Comparison of ENCODE assay signal across 1 cellular context in the genomic region with DNA sequence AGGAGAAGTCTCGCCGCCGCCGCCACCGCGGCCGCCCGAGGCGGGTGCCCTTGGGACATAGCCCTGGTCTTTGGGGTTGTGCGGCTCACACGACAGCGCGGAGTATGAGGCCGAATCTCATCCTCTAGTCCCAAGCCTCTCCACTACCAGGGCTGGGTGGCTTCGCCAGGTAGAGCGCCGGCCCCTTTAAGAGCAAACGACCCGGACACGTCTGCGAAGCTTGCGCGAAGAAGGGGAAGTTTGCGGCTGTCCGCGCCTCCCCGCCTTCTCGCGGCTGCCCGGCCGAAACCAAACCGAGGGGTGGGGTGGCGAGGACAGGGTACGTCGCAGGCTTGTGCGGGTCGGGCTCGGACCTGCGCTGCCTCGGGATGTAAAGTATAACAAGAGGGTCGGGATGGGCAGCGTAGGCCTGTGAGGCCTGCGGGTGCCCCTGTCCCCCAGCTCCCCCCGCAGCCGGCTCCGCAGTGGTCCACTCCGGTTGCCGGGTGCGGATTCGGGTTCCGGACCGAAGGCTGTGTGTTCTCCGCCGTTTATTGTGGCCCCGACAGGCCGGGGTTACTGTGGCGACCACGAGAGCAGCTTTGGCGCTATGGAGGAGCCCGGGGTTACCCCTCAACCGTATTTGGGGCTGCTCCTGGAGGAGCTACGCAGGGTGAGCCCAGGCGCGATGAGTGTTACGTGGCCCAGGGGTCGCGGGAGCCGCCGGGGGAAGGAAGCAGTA.
TF ChIP-seq lines count a peak whose summit lies in the region.

No MANE protein-coding gene starts in this region.

TF ChIP-seq in K562, 482 proteins besides CTCF, POLR2A, EP300 and RAD21 (continued from another document and continues in another):
- no peak for TF ChIP-seq ZNF551 (CRISPR knock-in tag; IDR thresholded peaks at IDR 0.05)
- TF ChIP-seq ZBTB1 (CRISPR knock-in tag; IDR thresholded peaks at IDR 0.05; ENCODE audit: borderline replicate concordance, low read depth): peak; percentile 69; the same call in 1 of the 2 replicates
- no peak for TF ChIP-seq RBBP5 (IDR thresholded peaks at IDR 0.05; ENCODE audit: borderline replicate concordance, insufficient read depth, low read length, poor library complexity, severe bottlenecking)
- TF ChIP-seq CXXC5 (CRISPR knock-in tag; IDR thresholded peaks at IDR 0.05): peak; percentile 77
- TF ChIP-seq ZFP36 (IDR thresholded peaks at IDR 0.05; ENCODE audit: low read depth, low read length, partially characterized antibody): peak; percentile 21
- peak; percentile 64 for TF ChIP-seq ASH1L (IDR thresholded peaks at IDR 0.05; ENCODE audit: borderline replicate concordance, low read depth, partially characterized antibody)
- TF ChIP-seq L3MBTL2 (IDR thresholded peaks at IDR 0.05): no peak
- no peak for TF ChIP-seq POLR2AphosphoS2 (IDR thresholded peaks at IDR 0.05; ENCODE audit: low read length)
- TF ChIP-seq SUPT5H (IDR thresholded peaks at IDR 0.05): peak; percentile 57; the same call in 1 of the 2 replicates
- peak; percentile 3 for TF ChIP-seq CCNT2 (IDR thresholded peaks at IDR 0.05; ENCODE audit: borderline replicate concordance, extremely low read depth, insufficient read length, low read depth, low read length)
- TF ChIP-seq, protein P1, sequence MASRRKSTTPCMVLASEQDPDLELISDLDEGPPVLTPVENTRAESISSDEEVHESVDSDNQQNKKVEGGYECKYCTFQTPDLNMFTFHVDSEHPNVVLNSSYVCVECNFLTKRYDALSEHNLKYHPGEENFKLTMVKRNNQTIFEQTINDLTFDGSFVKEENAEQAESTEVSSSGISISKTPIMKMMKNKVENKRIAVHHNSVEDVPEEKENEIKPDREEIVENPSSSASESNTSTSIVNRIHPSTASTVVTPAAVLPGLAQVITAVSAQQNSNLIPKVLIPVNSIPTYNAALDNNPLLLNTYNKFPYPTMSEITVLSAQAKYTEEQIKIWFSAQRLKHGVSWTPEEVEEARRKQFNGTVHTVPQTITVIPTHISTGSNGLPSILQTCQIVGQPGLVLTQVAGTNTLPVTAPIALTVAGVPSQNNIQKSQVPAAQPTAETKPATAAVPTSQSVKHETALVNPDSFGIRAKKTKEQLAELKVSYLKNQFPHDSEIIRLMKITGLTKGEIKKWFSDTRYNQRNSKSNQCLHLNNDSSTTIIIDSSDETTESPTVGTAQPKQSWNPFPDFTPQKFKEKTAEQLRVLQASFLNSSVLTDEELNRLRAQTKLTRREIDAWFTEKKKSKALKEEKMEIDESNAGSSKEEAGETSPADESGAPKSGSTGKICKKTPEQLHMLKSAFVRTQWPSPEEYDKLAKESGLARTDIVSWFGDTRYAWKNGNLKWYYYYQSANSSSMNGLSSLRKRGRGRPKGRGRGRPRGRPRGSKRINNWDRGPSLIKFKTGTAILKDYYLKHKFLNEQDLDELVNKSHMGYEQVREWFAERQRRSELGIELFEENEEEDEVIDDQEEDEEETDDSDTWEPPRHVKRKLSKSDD (conservative IDR thresholded peaks at IDR 0.05; ENCODE audit: low read length): no peak
- no peak for TF ChIP-seq ZBTB17 (CRISPR knock-in tag; IDR thresholded peaks at IDR 0.05)
- TF ChIP-seq NFATC3 (IDR thresholded peaks at IDR 0.05): no peak
- TF ChIP-seq MEF2A (IDR thresholded peaks at IDR 0.05; ENCODE audit: control insufficient read depth, low read depth, low read length): no peak
- peak; percentile 35 for TF ChIP-seq TAF1 (IDR thresholded peaks at IDR 0.05; ENCODE audit: control insufficient read depth, extremely low read depth, insufficient read depth, low read length, severe bottlenecking)
- no peak for TF ChIP-seq JUNB (CRISPR knock-in tag; conservative IDR thresholded peaks at IDR 0.05)
- TF ChIP-seq, protein P2, sequence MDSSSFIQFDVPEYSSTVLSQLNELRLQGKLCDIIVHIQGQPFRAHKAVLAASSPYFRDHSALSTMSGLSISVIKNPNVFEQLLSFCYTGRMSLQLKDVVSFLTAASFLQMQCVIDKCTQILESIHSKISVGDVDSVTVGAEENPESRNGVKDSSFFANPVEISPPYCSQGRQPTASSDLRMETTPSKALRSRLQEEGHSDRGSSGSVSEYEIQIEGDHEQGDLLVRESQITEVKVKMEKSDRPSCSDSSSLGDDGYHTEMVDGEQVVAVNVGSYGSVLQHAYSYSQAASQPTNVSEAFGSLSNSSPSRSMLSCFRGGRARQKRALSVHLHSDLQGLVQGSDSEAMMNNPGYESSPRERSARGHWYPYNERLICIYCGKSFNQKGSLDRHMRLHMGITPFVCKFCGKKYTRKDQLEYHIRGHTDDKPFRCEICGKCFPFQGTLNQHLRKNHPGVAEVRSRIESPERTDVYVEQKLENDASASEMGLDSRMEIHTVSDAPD (CRISPR knock-in tag; IDR thresholded peaks at IDR 0.05): no peak
- TF ChIP-seq, protein P3, sequence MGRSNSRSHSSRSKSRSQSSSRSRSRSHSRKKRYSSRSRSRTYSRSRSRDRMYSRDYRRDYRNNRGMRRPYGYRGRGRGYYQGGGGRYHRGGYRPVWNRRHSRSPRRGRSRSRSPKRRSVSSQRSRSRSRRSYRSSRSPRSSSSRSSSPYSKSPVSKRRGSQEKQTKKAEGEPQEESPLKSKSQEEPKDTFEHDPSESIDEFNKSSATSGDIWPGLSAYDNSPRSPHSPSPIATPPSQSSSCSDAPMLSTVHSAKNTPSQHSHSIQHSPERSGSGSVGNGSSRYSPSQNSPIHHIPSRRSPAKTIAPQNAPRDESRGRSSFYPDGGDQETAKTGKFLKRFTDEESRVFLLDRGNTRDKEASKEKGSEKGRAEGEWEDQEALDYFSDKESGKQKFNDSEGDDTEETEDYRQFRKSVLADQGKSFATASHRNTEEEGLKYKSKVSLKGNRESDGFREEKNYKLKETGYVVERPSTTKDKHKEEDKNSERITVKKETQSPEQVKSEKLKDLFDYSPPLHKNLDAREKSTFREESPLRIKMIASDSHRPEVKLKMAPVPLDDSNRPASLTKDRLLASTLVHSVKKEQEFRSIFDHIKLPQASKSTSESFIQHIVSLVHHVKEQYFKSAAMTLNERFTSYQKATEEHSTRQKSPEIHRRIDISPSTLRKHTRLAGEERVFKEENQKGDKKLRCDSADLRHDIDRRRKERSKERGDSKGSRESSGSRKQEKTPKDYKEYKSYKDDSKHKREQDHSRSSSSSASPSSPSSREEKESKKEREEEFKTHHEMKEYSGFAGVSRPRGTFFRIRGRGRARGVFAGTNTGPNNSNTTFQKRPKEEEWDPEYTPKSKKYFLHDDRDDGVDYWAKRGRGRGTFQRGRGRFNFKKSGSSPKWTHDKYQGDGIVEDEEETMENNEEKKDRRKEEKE (IDR thresholded peaks at IDR 0.05; ENCODE audit: borderline replicate concordance in 1 of 2, control insufficient read depth in 1 of 2, low read depth in 2 of 2, low read length in 1 of 2): peak in 1 of 2 experiments; percentile 92; a peak in 2 of 4 replicates
- TF ChIP-seq, protein P4, sequence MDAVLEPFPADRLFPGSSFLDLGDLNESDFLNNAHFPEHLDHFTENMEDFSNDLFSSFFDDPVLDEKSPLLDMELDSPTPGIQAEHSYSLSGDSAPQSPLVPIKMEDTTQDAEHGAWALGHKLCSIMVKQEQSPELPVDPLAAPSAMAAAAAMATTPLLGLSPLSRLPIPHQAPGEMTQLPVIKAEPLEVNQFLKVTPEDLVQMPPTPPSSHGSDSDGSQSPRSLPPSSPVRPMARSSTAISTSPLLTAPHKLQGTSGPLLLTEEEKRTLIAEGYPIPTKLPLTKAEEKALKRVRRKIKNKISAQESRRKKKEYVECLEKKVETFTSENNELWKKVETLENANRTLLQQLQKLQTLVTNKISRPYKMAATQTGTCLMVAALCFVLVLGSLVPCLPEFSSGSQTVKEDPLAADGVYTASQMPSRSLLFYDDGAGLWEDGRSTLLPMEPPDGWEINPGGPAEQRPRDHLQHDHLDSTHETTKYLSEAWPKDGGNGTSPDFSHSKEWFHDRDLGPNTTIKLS (IDR thresholded peaks at IDR 0.05; ENCODE audit: borderline replicate concordance, low read depth): peak; percentile 43; the same call in 1 of the 2 replicates
- TF ChIP-seq, protein P5, sequence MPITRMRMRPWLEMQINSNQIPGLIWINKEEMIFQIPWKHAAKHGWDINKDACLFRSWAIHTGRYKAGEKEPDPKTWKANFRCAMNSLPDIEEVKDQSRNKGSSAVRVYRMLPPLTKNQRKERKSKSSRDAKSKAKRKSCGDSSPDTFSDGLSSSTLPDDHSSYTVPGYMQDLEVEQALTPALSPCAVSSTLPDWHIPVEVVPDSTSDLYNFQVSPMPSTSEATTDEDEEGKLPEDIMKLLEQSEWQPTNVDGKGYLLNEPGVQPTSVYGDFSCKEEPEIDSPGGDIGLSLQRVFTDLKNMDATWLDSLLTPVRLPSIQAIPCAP (CRISPR knock-in tag; IDR thresholded peaks at IDR 0.05; ENCODE audit: borderline replicate concordance): peak; percentile 41; the same call in 1 of the 2 replicates
- TF ChIP-seq SIN3A (IDR thresholded peaks at IDR 0.05; ENCODE audit: borderline replicate concordance in 2 of 2, control insufficient read depth in 1 of 2, low read depth in 2 of 2, low read length in 2 of 2): 0 out of 4 replicates have a peak, but pooled peaks of 1 of the 2 experiments have one; percentile 19
- TF ChIP-seq HOXB6 (CRISPR knock-in tag; IDR thresholded peaks at IDR 0.05; ENCODE audit: borderline replicate concordance): no peak
- TF ChIP-seq FIP1L1 (IDR thresholded peaks at IDR 0.05; ENCODE audit: low read depth, low read length, poor library complexity, severe bottlenecking): peak; percentile 53
- no peak for TF ChIP-seq ZNF75A (CRISPR knock-in tag; IDR thresholded peaks at IDR 0.05)
- TF ChIP-seq, protein P6, sequence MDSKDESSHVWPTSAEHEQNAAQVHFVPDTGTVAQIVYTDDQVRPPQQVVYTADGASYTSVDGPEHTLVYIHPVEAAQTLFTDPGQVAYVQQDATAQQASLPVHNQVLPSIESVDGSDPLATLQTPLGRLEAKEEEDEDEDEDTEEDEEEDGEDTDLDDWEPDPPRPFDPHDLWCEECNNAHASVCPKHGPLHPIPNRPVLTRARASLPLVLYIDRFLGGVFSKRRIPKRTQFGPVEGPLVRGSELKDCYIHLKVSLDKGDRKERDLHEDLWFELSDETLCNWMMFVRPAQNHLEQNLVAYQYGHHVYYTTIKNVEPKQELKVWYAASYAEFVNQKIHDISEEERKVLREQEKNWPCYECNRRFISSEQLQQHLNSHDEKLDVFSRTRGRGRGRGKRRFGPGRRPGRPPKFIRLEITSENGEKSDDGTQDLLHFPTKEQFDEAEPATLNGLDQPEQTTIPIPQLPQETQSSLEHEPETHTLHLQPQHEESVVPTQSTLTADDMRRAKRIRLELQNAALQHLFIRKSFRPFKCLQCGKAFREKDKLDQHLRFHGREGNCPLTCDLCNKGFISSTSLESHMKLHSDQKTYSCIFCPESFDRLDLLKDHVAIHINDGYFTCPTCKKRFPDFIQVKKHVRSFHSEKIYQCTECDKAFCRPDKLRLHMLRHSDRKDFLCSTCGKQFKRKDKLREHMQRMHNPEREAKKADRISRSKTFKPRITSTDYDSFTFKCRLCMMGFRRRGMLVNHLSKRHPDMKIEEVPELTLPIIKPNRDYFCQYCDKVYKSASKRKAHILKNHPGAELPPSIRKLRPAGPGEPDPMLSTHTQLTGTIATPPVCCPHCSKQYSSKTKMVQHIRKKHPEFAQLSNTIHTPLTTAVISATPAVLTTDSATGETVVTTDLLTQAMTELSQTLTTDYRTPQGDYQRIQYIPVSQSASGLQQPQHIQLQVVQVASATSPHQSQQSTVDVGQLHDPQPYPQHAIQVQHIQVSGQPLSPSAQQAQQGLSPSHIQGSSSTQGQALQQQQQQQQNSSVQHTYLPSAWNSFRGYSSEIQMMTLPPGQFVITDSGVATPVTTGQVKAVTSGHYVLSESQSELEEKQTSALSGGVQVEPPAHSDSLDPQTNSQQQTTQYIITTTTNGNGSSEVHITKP (IDR thresholded peaks at IDR 0.05; ENCODE audit: partially characterized antibody): peak; percentile 99
- TF ChIP-seq ATF7 (IDR thresholded peaks at IDR 0.05): peak; percentile 99
- peak; percentile 84; the same call in 1 of the 2 replicates for TF ChIP-seq TAF15 (IDR thresholded peaks at IDR 0.05; ENCODE audit: low read depth, low read length)
- no peak for TF ChIP-seq ZNF239 (CRISPR knock-in tag; IDR thresholded peaks at IDR 0.05)
- TF ChIP-seq ZNF584 (CRISPR knock-in tag; IDR thresholded peaks at IDR 0.05; ENCODE audit: low read depth): no peak
- TF ChIP-seq EP400 (IDR thresholded peaks at IDR 0.05): peak; percentile 68
- TF ChIP-seq NR1H2 (CRISPR knock-in tag; IDR thresholded peaks at IDR 0.05): 0 out of 2 replicates have a peak, but pooled peaks have one; percentile 16
- 0 out of 2 replicates have a peak, but pooled peaks have one; percentile 27 for TF ChIP-seq ILF3 (IDR thresholded peaks at IDR 0.05; ENCODE audit: borderline replicate concordance)
- TF ChIP-seq ILK (tag; IDR thresholded peaks at IDR 0.05; ENCODE audit: borderline replicate concordance, low read depth): no peak
- TF ChIP-seq BMI1 (IDR thresholded peaks at IDR 0.05; ENCODE audit: low read length): no peak
- no peak for TF ChIP-seq ZNF436 (CRISPR knock-in tag; IDR thresholded peaks at IDR 0.05)
- TF ChIP-seq HNRNPLL (IDR thresholded peaks at IDR 0.05; ENCODE audit: low read depth, low read length, poor library complexity, severe bottlenecking): peak; percentile 99
- TF ChIP-seq NR2C2 (CRISPR knock-in tag; IDR thresholded peaks at IDR 0.05): 0 out of 2 replicates have a peak, but pooled peaks have one; percentile 41
- no peak; the same call in 1 of the 2 replicates for TF ChIP-seq NR2C2 (tag; IDR thresholded peaks at IDR 0.05)
- TF ChIP-seq TAF9B (IDR thresholded peaks at IDR 0.05; ENCODE audit: partially characterized antibody): peak; percentile 53
- TF ChIP-seq TRIM24 (IDR thresholded peaks at IDR 0.05): peak in 1 of 2 experiments; percentile 10; a peak in 1 of 4 replicates
- peak in 1 of 2 experiments; percentile 35; a peak in 1 of 4 replicates for TF ChIP-seq SIX5 (IDR thresholded peaks at IDR 0.05; ENCODE audit: borderline replicate concordance in 1 of 2, insufficient read depth in 1 of 2, low read depth in 1 of 2, low read length in 2 of 2)
- TF ChIP-seq HDAC3 (IDR thresholded peaks at IDR 0.05; ENCODE audit: borderline replicate concordance, partially characterized antibody): peak; percentile 49
- TF ChIP-seq, protein P7, sequence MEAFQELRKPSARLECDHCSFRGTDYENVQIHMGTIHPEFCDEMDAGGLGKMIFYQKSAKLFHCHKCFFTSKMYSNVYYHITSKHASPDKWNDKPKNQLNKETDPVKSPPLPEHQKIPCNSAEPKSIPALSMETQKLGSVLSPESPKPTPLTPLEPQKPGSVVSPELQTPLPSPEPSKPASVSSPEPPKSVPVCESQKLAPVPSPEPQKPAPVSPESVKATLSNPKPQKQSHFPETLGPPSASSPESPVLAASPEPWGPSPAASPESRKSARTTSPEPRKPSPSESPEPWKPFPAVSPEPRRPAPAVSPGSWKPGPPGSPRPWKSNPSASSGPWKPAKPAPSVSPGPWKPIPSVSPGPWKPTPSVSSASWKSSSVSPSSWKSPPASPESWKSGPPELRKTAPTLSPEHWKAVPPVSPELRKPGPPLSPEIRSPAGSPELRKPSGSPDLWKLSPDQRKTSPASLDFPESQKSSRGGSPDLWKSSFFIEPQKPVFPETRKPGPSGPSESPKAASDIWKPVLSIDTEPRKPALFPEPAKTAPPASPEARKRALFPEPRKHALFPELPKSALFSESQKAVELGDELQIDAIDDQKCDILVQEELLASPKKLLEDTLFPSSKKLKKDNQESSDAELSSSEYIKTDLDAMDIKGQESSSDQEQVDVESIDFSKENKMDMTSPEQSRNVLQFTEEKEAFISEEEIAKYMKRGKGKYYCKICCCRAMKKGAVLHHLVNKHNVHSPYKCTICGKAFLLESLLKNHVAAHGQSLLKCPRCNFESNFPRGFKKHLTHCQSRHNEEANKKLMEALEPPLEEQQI (IDR thresholded peaks at IDR 0.05): peak; percentile 69; the same call in 1 of the 2 replicates
- TF ChIP-seq ZSCAN29 (IDR thresholded peaks at IDR 0.05): peak; percentile 91
- no peak for TF ChIP-seq NFRKB (IDR thresholded peaks at IDR 0.05; ENCODE audit: low read depth)
- TF ChIP-seq SMAD4 (CRISPR knock-in tag; conservative IDR thresholded peaks at IDR 0.05): peak; percentile 41; the same call in 1 of the 2 replicates
